In genomic region chr4:124070688-124071484, GRCh38 we compare ENCODE assay signal across 22 cellular contexts.
"Had no signal": no experiment of that assay in that cellular context is flagged by ENCODE, and none has a peak within 500 bp of the region (broad histone marks: within the 10 kb centered on the region; RNA-seq: fewer than 3 reads in every experiment).

No MANE protein-coding gene starts in this region.

- H3K36me3 ChIP-seq: cardiac muscle cell, left ventricle myocardium inferior, spleen, thoracic aorta, vagina had no signal

- H3K4me1 ChIP-seq: body of pancreas, left ventricle myocardium inferior, spleen, vagina had no signal

- H3K27ac ChIP-seq: body of pancreas, cardiac muscle cell, left ventricle myocardium inferior, spleen, thoracic aorta, vagina had no signal

- DNase-seq: activated B cell treated with CpG ODN at 0.5 μM for 24 hours; activated CD4-positive, alpha-beta T cell treated with anti-CD3 and anti-CD28 coated beads for 36 hours; activated CD4-positive, alpha-beta T cell treated with anti-CD3 and anti-CD28 coated beads, Interleukin-2, amount 50 U/mL, for 4 hours; activated CD8-positive, alpha-beta memory T cell treated with anti-CD3 and anti-CD28 coated beads for 24 hours; activated CD8-positive, alpha-beta memory T cell treated with anti-CD3 and anti-CD28 coated beads, Interleukin-2, amount 50 U/mL, for 4 hours; activated naive CD4-positive, alpha-beta T cell treated with Interleukin-2 at 50 U/mL for 16 hours; activated naive CD8-positive, alpha-beta T cell treated with anti-CD3 and anti-CD28 coated beads, Interleukin-2, amount 10 ng/mL, durations not matched to agents 7 days and 5 days; activated T-cell treated with anti-CD3 and anti-CD28 coated beads, Interleukin-2, amount 50 U/mL, for 24 hours; body of pancreas; effector CD4-positive, alpha-beta T cell; glutamatergic neuron; hippocampal formation; left ventricle myocardium inferior; natural killer cell; retina; spleen; stimulated activated CD4-positive, alpha-beta T cell treated with anti-CD3 and anti-CD28 coated beads, Interleukin-4, amount 100 ng/mL, for 1 hour; stimulated activated naive CD4-positive, alpha-beta T cell treated with Interleukin-2 at 50 U/mL for 16 hours; T1000 had no signal

- H3K9me3 ChIP-seq: vagina had no signal

- H3K4me3 ChIP-seq: body of pancreas, cardiac muscle cell, left ventricle myocardium inferior, spleen, thoracic aorta, vagina had no signal

- H3K27me3 ChIP-seq: body of pancreas, cardiac muscle cell, spleen, vagina had no signal
